In genomic region chr10:85641479-85641967, GRCh38 we compare ENCODE assay signal across 13 cellular contexts.
DNase-seq lines count a peak whose midpoint lies in the region; ATAC-seq and TF ChIP-seq lines count a peak whose summit lies in the region.
"Had no signal": no experiment of that assay in that cellular context is flagged by ENCODE, and none has a peak within 500 bp of the region (broad histone marks: within the 10 kb centered on the region; RNA-seq: fewer than 3 reads in every experiment).

No MANE protein-coding gene starts in this region.

- no peak for TF ChIP-seq CTCF in choroid plexus epithelial cell (conservative IDR thresholded peaks at IDR 0.05; ENCODE audit: low read depth, low read length)

- WGBS in trophoblast cell (ENCODE audit: extremely low coverage, insufficient coverage, insufficient read length), result no CpG with 5 or more reads among the region's 6 CpGs

- ATAC-seq in GM18868 (IDR thresholded peaks at IDR 0.05; ENCODE audit: unreplicated experiment) (peak; percentile 70), HG02973 (IDR thresholded peaks at IDR 0.05; ENCODE audit: unreplicated experiment) (no peak), HG02981 (IDR thresholded peaks at IDR 0.05; ENCODE audit: unreplicated experiment) (no peak)
- ATAC-seq: GM12878; stimulated activated naive CD8-positive, alpha-beta T cell treated with anti-CD3 and anti-CD28 coated beads, Interleukin-15, amount 100 ng/mL, for 72 hours had no signal

- no peaks in the 10 kb centered on the region for H3K9me3 ChIP-seq in trophoblast cell (ENCODE audit: insufficient read depth, low read depth, low read length)
- H3K9me3 ChIP-seq: lower lobe of right lung had no signal

- H3K79me2 ChIP-seq in trophoblast cell (ENCODE audit: control insufficient read depth, insufficient read depth, low read length, poor library complexity), result no peaks in the 10 kb centered on the region

- H3K79me1 ChIP-seq in trophoblast cell (ENCODE audit: low read length), result peaks cover 9% of the 10 kb centered on the region

- H2BK12ac ChIP-seq in trophoblast cell (ENCODE audit: low read length), result peak overlapping the region; percentile 56

- H3K4me3 ChIP-seq in choroid plexus epithelial cell (ENCODE audit: low read depth, low read length), result no peak overlapping the region
- no peak overlapping the region for H3K4me3 ChIP-seq in trophoblast cell (ENCODE audit: low read depth, low read length)
- H3K4me3 ChIP-seq: GM12878, lower lobe of right lung had no signal

- peak overlapping the region; percentile 91 for H3K27ac ChIP-seq in trophoblast cell (ENCODE audit: low read depth, low read length)

- H2BK5ac ChIP-seq in trophoblast cell (ENCODE audit: low read depth, low read length, poor library complexity), result peak overlapping the region; percentile 57

- no peak overlapping the region for H3K4ac ChIP-seq in trophoblast cell (ENCODE audit: low read depth, low read length)

- H3K36me3 ChIP-seq in trophoblast cell (ENCODE audit: control insufficient read depth in 1 of 2, insufficient read depth in 2 of 2, low read length in 2 of 2), result no peaks in the 10 kb centered on the region
- H3K36me3 ChIP-seq: lower lobe of right lung had no signal

- peak overlapping the region; percentile 31 for H3K4me2 ChIP-seq in trophoblast cell (ENCODE audit: low read length)

- peak overlapping the region; percentile 62 for H3K14ac ChIP-seq in trophoblast cell (ENCODE audit: low read length)

- peak overlapping the region; percentile 24 for H4K8ac ChIP-seq in trophoblast cell (ENCODE audit: low read depth, low read length)

- no peak overlapping the region for H3K18ac ChIP-seq in trophoblast cell (ENCODE audit: low read length)

- H3K27me3 ChIP-seq in trophoblast cell (ENCODE audit: insufficient read depth, low read length), result no peaks in the 10 kb centered on the region

- no peak for TF ChIP-seq EP300 in Ishikawa (IDR thresholded peaks at IDR 0.05; ENCODE audit: borderline replicate concordance)

- no peak overlapping the region for H3K23ac ChIP-seq in trophoblast cell (ENCODE audit: low read length)

- no peak overlapping the region for H4K12ac ChIP-seq in trophoblast cell (ENCODE audit: low read depth, low read length)

- no peak overlapping the region for H3K9ac ChIP-seq in trophoblast cell (ENCODE audit: low read length)

- H3K4me1 ChIP-seq in trophoblast cell (ENCODE audit: control insufficient read depth in 1 of 2, insufficient read depth in 2 of 2, low read length in 2 of 2), result peaks cover 10 to 17% of the 10 kb centered on the region in 2 experiments

- no peak for TF ChIP-seq RAD21 in Ishikawa (IDR thresholded peaks at IDR 0.05; ENCODE audit: low read depth)

- DNase-seq in choroid plexus epithelial cell (ENCODE audit: low read depth) (peak; percentile 48), trophoblast cell (peak; percentile 74 to 87), NCI-H1417 treated with DMSO at 0.1 percent for 48 hours (lab: John Stamatoyannopoulos, UW) (no peak), NCI-H187 (lab: John Stamatoyannopoulos, UW) (no peak)
- DNase-seq: lower lobe of right lung; posterior cingulate gyrus; stimulated activated CD4-positive, alpha-beta T cell treated with anti-CD3 and anti-CD28 coated beads, Interleukin-4, amount 100 ng/mL, for 24 hours; stimulated activated naive CD8-positive, alpha-beta T cell treated with anti-CD3 and anti-CD28 coated beads, Interleukin-15, amount 100 ng/mL, for 72 hours had no signal

- peak overlapping the region; percentile 28 for H4K91ac ChIP-seq in trophoblast cell (ENCODE audit: low read depth, low read length)

- H2AFZ ChIP-seq in trophoblast cell (ENCODE audit: insufficient read depth, low read length, poor library complexity), result no peak overlapping the region

- H2BK120ac ChIP-seq in trophoblast cell (ENCODE audit: insufficient read depth, low read length, poor library complexity), result peak overlapping the region; percentile 63

- H2AK5ac ChIP-seq in trophoblast cell (ENCODE audit: low read length), result no peak overlapping the region

TF ChIP-seq in Ishikawa, 13 proteins besides CTCF, POLR2A, EP300 and RAD21:
- TF ChIP-seq EGR1 (IDR thresholded peaks at IDR 0.05) (no peak), TAF1 (IDR thresholded peaks at IDR 0.05; ENCODE audit: low read depth) (no peak), ZBTB7A (IDR thresholded peaks at IDR 0.05; ENCODE audit: low read depth) (no peak), CEBPB (IDR thresholded peaks at IDR 0.05) (0 out of 2 replicates have a peak, but pooled peaks have one; percentile 46)

Comparison
In these comparisons a context has a peak if more than half of its experiments do, and no peak if none do; other contexts are left out.
1. DNase-seq: peak in choroid plexus epithelial cell (single experiment) and trophoblast cell (2 of 2); none in NCI-H1417 treated with DMSO at 0.1 percent for 48 hours (single experiment) and NCI-H187 (0 of 2).